Comparison of ENCODE assay signal across 15 cellular contexts in genomic region chr17:29597361-29598172, GRCh38. TPM values are rescaled to one million over a fixed set of nuclear protein-coding genes. Genes with fewer than 3 reads are reported as not detected.
DNase-seq lines count a peak whose midpoint lies in the region; ATAC-seq and TF ChIP-seq lines count a peak whose summit lies in the region.
"Had no signal": no experiment of that assay in that cellular context is flagged by ENCODE, and none has a peak within 500 bp of the region (broad histone marks: within the 10 kb centered on the region; RNA-seq: fewer than 3 reads in every experiment).

No MANE protein-coding gene starts in this region.

- no peaks in the 10 kb centered on the region for H3K27me3 ChIP-seq in neural progenitor cell
- H3K27me3 ChIP-seq: adrenal gland, gastroesophageal sphincter, SJSA1 had no signal

- H3F3A ChIP-seq in neural progenitor cell (ENCODE audit: low read depth) = peaks cover 37% of the 10 kb centered on the region

- H3K4me1 Mint-ChIP-seq in chondrocyte (ENCODE audit: low read depth) (peaks cover 31% of the 10 kb centered on the region), neural progenitor cell (peaks cover 42% of the 10 kb centered on the region)

- H3K4me1 ChIP-seq in neural progenitor cell = peaks cover 51% of the 10 kb centered on the region

- no peaks in the 10 kb centered on the region for H3K36me3 Mint-ChIP-seq in chondrocyte (ENCODE audit: low read depth)
- no peaks in the 10 kb centered on the region for H3K36me3 Mint-ChIP-seq in neural progenitor cell

- peak overlapping the region; percentile 44 for H3K27ac ChIP-seq in neural progenitor cell
- H3K27ac ChIP-seq: adrenal gland, SJSA1 had no signal

- no peak overlapping the region for H2AFZ ChIP-seq in neural progenitor cell (replicated peaks)

- peaks cover 40% of the 10 kb centered on the region for H3K79me2 ChIP-seq in neural progenitor cell (ENCODE audit: low read depth)

- no peak overlapping the region for H3K9ac ChIP-seq in neural progenitor cell

- H3K27me3 Mint-ChIP-seq in chondrocyte (ENCODE audit: low read depth) = no peaks in the 10 kb centered on the region
- H3K27me3 Mint-ChIP-seq in neural progenitor cell (ENCODE audit: insufficient read depth, low read depth) = peaks cover 6% of the 10 kb centered on the region

- ATAC-seq in GM21528 (IDR thresholded peaks at IDR 0.05; ENCODE audit: low FRiP score, unreplicated experiment) = no peak
- ATAC-seq: gastroesophageal sphincter, GM12878 had no signal

- no peak overlapping the region for H3K4me3 Mint-ChIP-seq in chondrocyte (ENCODE audit: unreplicated experiment)
- peak overlapping the region; percentile 71 for H3K4me3 Mint-ChIP-seq in neural progenitor cell

- no peak for TF ChIP-seq CTCF in chondrocyte (IDR thresholded peaks at IDR 0.05)
- no peak for TF ChIP-seq CTCF in neural progenitor cell (IDR thresholded peaks at IDR 0.05)

- peak; percentile 71 for DNase-seq in ELF-1 (ENCODE audit: low read depth, low spot score)
- DNase-seq in NCI-H1694 (lab: John Stamatoyannopoulos, UW) = peak; percentile 13
- peak; percentile 76 for DNase-seq in chondrocyte (ENCODE audit: low spot score)
- DNase-seq in neural progenitor cell (ENCODE audit: low spot score) = peak; percentile 66
- no peak for DNase-seq in germinal center (ENCODE audit: low spot score)
- DNase-seq in NCI-H1105 treated with DMSO at 0.1 percent for 48 hours (lab: John Stamatoyannopoulos, UW) = no peak
- no peak for DNase-seq in stimulated activated CD4-positive, alpha-beta T cell treated with anti-CD3 and anti-CD28 coated beads, Interleukin-12 subunit alpha, Interleukin-12 subunit beta, amount 100 ng/mL, for 4 hours
- DNase-seq: activated CD4-positive, alpha-beta T cell treated with anti-CD3 and anti-CD28 coated beads, Interleukin-2, amount 50 U/mL, for 4 hours; KG1; NCI-H146 had no signal

- H3K27ac Mint-ChIP-seq in chondrocyte (ENCODE audit: unreplicated experiment) (no peak overlapping the region), neural progenitor cell (no peak overlapping the region)

- H3K9me3 ChIP-seq in neural progenitor cell (ENCODE audit: low read depth) = no peaks in the 10 kb centered on the region
- H3K9me3 ChIP-seq: adrenal gland, gastroesophageal sphincter, SJSA1 had no signal

- H3K9me3 Mint-ChIP-seq in chondrocyte (ENCODE audit: low read depth) (no peaks in the 10 kb centered on the region), neural progenitor cell (no peaks in the 10 kb centered on the region)

- H3K4me3 ChIP-seq in neural progenitor cell = no peak overlapping the region
- H3K4me3 ChIP-seq: adrenal gland, gastroesophageal sphincter, GM12878, SJSA1 had no signal

- H4K20me1 ChIP-seq in neural progenitor cell (ENCODE audit: low read depth) = peaks cover 34% of the 10 kb centered on the region

- H3K4me2 ChIP-seq in neural progenitor cell = peak overlapping the region; percentile 72

- no peaks in the 10 kb centered on the region for H3K36me3 ChIP-seq in neural progenitor cell
- H3K36me3 ChIP-seq: adrenal gland, gastroesophageal sphincter, SJSA1 had no signal

RNA-seq across cellular contexts. Expression of gene ANKRD13B, which starts 4.6 kb away (rescaled TPM):
- total RNA-seq in chondrocyte (21.6 to 27.1 TPM (median 24.5 TPM) in 3 replicates), neural progenitor cell (ENCODE audit: low replicate concordance) (2.8 and 24.0 TPM in 2 replicates)

RNA-seq across cellular contexts. Expression of gene GIT1, which starts 8.1 kb away (rescaled TPM):
- 32.1 to 37.7 TPM (median 35.7 TPM) in 3 replicates for total RNA-seq in chondrocyte
- total RNA-seq in neural progenitor cell (ENCODE audit: low replicate concordance) = 17.6 and 51.0 TPM in 2 replicates

RNA-seq across cellular contexts. Expression of gene CORO6, which starts 25.1 kb away (rescaled TPM):
- total RNA-seq in chondrocyte (6.7 to 7.6 TPM (median 7.2 TPM) in 3 replicates), neural progenitor cell (ENCODE audit: low replicate concordance) (3.9 and 6.2 TPM in 2 replicates)

RNA-seq across cellular contexts. Expression of gene TP53I13, which starts 29.1 kb away (rescaled TPM):
- total RNA-seq in chondrocyte (44.6 to 49.8 TPM (median 48.3 TPM) in 3 replicates), neural progenitor cell (ENCODE audit: low replicate concordance) (9.2 and 47.0 TPM in 2 replicates)

RNA-seq across cellular contexts. Expression of gene ABHD15, which starts 30.7 kb away (rescaled TPM):
- 10.2 to 16.7 TPM (median 11.7 TPM) in 3 replicates for total RNA-seq in chondrocyte
- total RNA-seq in neural progenitor cell (ENCODE audit: low replicate concordance) = 2.5 and 5.0 TPM in 2 replicates

Comparison
In these comparisons a context has a peak if more than half of its experiments do, and no peak if none do; other contexts are left out.
1. DNase-seq: peak in ELF-1 (single experiment), NCI-H1694 (single experiment), chondrocyte (single experiment) and neural progenitor cell (single experiment); none in germinal center (single experiment), NCI-H1105 treated with DMSO at 0.1 percent for 48 hours (single experiment) and stimulated activated CD4-positive, alpha-beta T cell treated with anti-CD3 and anti-CD28 coated beads, Interleukin-12 subunit alpha, Interleukin-12 subunit beta, amount 100 ng/mL, for 4 hours (single experiment).